2 cellular contexts compared by ENCODE assay signal in the genomic region with DNA sequence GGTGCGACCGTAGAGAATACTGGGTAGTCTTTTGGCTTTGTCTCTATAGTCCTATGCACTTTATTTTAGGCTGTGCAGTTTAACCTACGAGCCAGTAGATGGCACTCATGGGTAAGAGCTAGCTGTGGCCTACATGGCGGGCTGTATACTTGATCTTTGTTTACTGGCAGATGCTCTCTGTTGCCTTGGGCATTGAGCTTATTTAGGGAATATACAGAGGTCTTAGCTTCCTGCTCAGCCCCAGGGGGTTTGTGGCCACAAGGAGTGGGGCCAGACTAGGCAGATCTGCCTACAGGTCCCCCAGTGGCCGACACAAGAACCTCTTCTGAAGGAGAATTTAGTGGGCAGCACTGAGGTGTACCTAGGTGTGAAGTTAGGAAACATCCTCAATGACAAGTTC.
TF ChIP-seq lines count a peak whose summit lies in the region.

No MANE protein-coding gene starts in this region.

TF ChIP-seq in GM23338, 12 proteins besides CTCF, POLR2A, EP300 and RAD21 (continued from another document):
- no peak for TF ChIP-seq EZH2 (IDR thresholded peaks at IDR 0.05; ENCODE audit: low read depth, unreplicated experiment)
- TF ChIP-seq, protein P1, sequence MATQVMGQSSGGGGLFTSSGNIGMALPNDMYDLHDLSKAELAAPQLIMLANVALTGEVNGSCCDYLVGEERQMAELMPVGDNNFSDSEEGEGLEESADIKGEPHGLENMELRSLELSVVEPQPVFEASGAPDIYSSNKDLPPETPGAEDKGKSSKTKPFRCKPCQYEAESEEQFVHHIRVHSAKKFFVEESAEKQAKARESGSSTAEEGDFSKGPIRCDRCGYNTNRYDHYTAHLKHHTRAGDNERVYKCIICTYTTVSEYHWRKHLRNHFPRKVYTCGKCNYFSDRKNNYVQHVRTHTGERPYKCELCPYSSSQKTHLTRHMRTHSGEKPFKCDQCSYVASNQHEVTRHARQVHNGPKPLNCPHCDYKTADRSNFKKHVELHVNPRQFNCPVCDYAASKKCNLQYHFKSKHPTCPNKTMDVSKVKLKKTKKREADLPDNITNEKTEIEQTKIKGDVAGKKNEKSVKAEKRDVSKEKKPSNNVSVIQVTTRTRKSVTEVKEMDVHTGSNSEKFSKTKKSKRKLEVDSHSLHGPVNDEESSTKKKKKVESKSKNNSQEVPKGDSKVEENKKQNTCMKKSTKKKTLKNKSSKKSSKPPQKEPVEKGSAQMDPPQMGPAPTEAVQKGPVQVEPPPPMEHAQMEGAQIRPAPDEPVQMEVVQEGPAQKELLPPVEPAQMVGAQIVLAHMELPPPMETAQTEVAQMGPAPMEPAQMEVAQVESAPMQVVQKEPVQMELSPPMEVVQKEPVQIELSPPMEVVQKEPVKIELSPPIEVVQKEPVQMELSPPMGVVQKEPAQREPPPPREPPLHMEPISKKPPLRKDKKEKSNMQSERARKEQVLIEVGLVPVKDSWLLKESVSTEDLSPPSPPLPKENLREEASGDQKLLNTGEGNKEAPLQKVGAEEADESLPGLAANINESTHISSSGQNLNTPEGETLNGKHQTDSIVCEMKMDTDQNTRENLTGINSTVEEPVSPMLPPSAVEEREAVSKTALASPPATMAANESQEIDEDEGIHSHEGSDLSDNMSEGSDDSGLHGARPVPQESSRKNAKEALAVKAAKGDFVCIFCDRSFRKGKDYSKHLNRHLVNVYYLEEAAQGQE (IDR thresholded peaks at IDR 0.05; ENCODE audit: unreplicated experiment), result no peak

TF ChIP-seq in IMR-90, 13 proteins besides CTCF, POLR2A, EP300 and RAD21 (continued from another document):
- peak; percentile 42 for TF ChIP-seq SMC3 (IDR thresholded peaks at IDR 0.05; ENCODE audit: low read depth, low read length)
